1 cellular context compared by ENCODE assay signal in genomic region chr1:110228853-110229252, GRCh38.
TF ChIP-seq lines count a peak whose summit lies in the region.

No MANE protein-coding gene starts in this region.

TF ChIP-seq in H1, 55 proteins besides CTCF, POLR2A, EP300 and RAD21:
- TF ChIP-seq CHD7 (IDR thresholded peaks at IDR 0.05; ENCODE audit: insufficient replicate concordance, low read length) (no peak), ASH2L (IDR thresholded peaks at IDR 0.05; ENCODE audit: low read length) (no peak), KDM1A (IDR thresholded peaks at IDR 0.05; ENCODE audit: borderline replicate concordance, low read length) (no peak), RXRA (IDR thresholded peaks at IDR 0.05; ENCODE audit: insufficient read depth, low read depth, low read length) (no peak), TEAD4 (IDR thresholded peaks at IDR 0.05; ENCODE audit: low read depth, low read length) (no peak), YY1 (IDR thresholded peaks at IDR 0.05; ENCODE audit: low read depth, low read length) (no peak), JUND (IDR thresholded peaks at IDR 0.05; ENCODE audit: low read length) (no peak), TCF12 (IDR thresholded peaks at IDR 0.05; ENCODE audit: low read depth, low read length) (no peak), CTBP2 (IDR thresholded peaks at IDR 0.05; ENCODE audit: borderline replicate concordance, insufficient read depth, insufficient read length, low read length) (no peak), SRF (IDR thresholded peaks at IDR 0.05; ENCODE audit: low read depth, low read length) (no peak), CREB1 (IDR thresholded peaks at IDR 0.05) (no peak), TAF1 (IDR thresholded peaks at IDR 0.05; ENCODE audit: low read depth, low read length) (no peak), USF2 (IDR thresholded peaks at IDR 0.05; ENCODE audit: low read length) (no peak), BACH1 (IDR thresholded peaks at IDR 0.05; ENCODE audit: low read length) (no peak), KDM5A (IDR thresholded peaks at IDR 0.05; ENCODE audit: low read length) (no peak)
